In the genomic region with DNA sequence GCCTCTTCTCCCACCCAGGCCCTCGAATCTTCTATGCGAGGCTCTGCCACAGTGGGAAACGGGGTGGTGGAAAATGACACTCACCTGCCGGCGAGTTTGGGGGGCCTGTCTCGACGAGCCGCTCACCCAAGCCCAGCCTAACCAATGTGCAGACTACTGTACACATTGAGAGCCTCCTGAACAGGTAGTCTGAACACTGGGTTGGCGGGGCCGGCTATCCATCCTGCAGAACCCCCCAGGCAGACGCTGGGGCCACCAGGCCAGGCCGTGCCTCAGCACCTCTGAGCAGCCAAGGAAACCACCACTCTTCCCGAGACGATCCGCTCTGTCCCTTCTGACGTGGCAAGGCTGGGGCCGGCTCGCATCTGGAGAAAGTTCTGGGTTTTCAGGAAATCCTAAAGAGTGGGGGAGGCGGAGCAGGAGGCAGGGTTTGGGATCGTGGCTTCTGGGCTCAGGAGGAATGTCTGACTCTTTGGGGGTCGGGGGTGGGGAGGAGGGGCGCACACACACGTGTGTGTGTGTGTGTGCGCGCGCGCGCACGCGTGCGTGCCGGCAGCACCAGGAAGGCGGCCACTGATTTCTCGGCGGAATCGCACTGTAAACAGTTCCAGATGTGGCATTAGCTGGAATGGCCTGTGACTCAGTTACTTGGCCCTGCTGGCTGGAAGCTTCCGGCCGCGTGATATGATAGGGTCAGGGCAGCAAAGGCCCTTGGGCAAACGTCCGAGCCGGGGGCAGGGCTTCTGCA, we compare ENCODE assay signal across 9 cellular contexts. TPM values are rescaled to one million over a fixed set of nuclear protein-coding genes. Genes with fewer than 3 reads are reported as not detected.
DNase-seq lines count a peak whose midpoint lies in the region; ATAC-seq and TF ChIP-seq lines count a peak whose summit lies in the region.
"Had no signal": no experiment of that assay in that cellular context is flagged by ENCODE, and none has a peak within 500 bp of the region (broad histone marks: within the 10 kb centered on the region; RNA-seq: fewer than 3 reads in every experiment).

No MANE protein-coding gene starts in this region.

- H3K27ac ChIP-seq in HUES64 (ENCODE audit: low read depth, low read length) (no peak overlapping the region), duodenal mucosa (ENCODE audit: low read depth, low read length) (peak overlapping the region; percentile 42), tibial artery (peak overlapping the region; percentile 80 to 81), foreskin keratinocyte (no peak overlapping the region)

- H3K4me3 ChIP-seq in HUES64 (ENCODE audit: low read length), result no peak overlapping the region
- peak overlapping the region in 1 of 2 donors; percentile 21 for H3K4me3 ChIP-seq in duodenal mucosa (ENCODE audit: low read depth in 1 of 2, low read length in 2 of 2)
- H3K4me3 ChIP-seq in mucosa of descending colon, result no peak overlapping the region
- peak overlapping the region; percentile 42 to 51 for H3K4me3 ChIP-seq in tibial artery

- 95% methylated on average over 42 of the region's 42 CpGs for WGBS in HUES64

- intact Hi-C loops in mucosa of descending colon (cut with DNase I, micrococcal nuclease), result no loop called here
- intact Hi-C loops in tibial artery (cut with DNase I; ENCODE audit: low total_unique reads), result no loop called here

- TF ChIP-seq CTCF in mucosa of descending colon (IDR thresholded peaks at IDR 0.05), result no peak
- no peak for TF ChIP-seq CTCF in tibial artery (IDR thresholded peaks at IDR 0.05)
- TF ChIP-seq CTCF in foreskin keratinocyte (conservative IDR thresholded peaks at IDR 0.05), result no peak

- H3K27me3 ChIP-seq in HUES64 (ENCODE audit: insufficient read depth, low read length), result no peaks in the 10 kb centered on the region
- no peaks in the 10 kb centered on the region for H3K27me3 ChIP-seq in duodenal mucosa (ENCODE audit: control insufficient read depth in 1 of 2, insufficient read depth in 2 of 2, low read length in 2 of 2)
- no peaks in the 10 kb centered on the region for H3K27me3 ChIP-seq in tibial artery
- H3K27me3 ChIP-seq in foreskin keratinocyte, result no peaks in the 10 kb centered on the region

- peak overlapping the region; percentile 44 for H3K9ac ChIP-seq in HUES64 (ENCODE audit: low read depth, low read length)
- no peak overlapping the region for H3K9ac ChIP-seq in duodenal mucosa (ENCODE audit: low read depth in 1 of 2, low read length in 2 of 2)

- peak; percentile 22 for ATAC-seq in mucosa of descending colon
- ATAC-seq in HG03135 (IDR thresholded peaks at IDR 0.05; ENCODE audit: unreplicated experiment), result no peak
- no peak for ATAC-seq in foreskin keratinocyte
- ATAC-seq in HG03520 (IDR thresholded peaks at IDR 0.05; ENCODE audit: unreplicated experiment), result no peak

- H3K36me3 ChIP-seq in HUES64 (ENCODE audit: insufficient read depth, low read length) (peaks cover 44% of the 10 kb centered on the region), duodenal mucosa (ENCODE audit: control insufficient read depth in 1 of 2, insufficient read depth in 2 of 2, low read length in 2 of 2) (peaks cover 38 to 76% of the 10 kb centered on the region in 2 donors), mucosa of descending colon (ENCODE audit: low read depth) (peaks cover 10% of the 10 kb centered on the region), tibial artery (peaks cover 23 to 79% (median 50%) of the 10 kb centered on the region in 3 donors)

- no peaks in the 10 kb centered on the region for H3K9me3 ChIP-seq in HUES64 (ENCODE audit: insufficient read depth, low read depth, low read length)
- H3K9me3 ChIP-seq in duodenal mucosa (ENCODE audit: control insufficient read depth in 1 of 2, low read length in 2 of 2), result no peaks in the 10 kb centered on the region
- H3K9me3 ChIP-seq in mucosa of descending colon, result no peaks in the 10 kb centered on the region
- no peaks in the 10 kb centered on the region for H3K9me3 ChIP-seq in tibial artery

- DNase-seq in mucosa of descending colon (peak; percentile 57 to 75 (median 62)), tibial artery (peak; percentile 88 to 89), NCI-H128 (lab: John Stamatoyannopoulos, UW; ENCODE audit: unreplicated experiment) (no peak), foreskin keratinocyte (no peak)

- no peaks in the 10 kb centered on the region for H3K4me1 ChIP-seq in HUES64 (ENCODE audit: insufficient read depth, low read length)
- peaks cover 4% of the 10 kb centered on the region in 2 donors for H3K4me1 ChIP-seq in duodenal mucosa (ENCODE audit: control insufficient read depth in 1 of 2, insufficient read depth in 2 of 2, low read length in 2 of 2)
- H3K4me1 ChIP-seq in mucosa of descending colon (ENCODE audit: low read depth), result no peaks in the 10 kb centered on the region
- H3K4me1 ChIP-seq in tibial artery, result peaks cover 0 to 30% (median 15%) of the 10 kb centered on the region in 4 donors
- H3K4me1 ChIP-seq in foreskin keratinocyte, result no peaks in the 10 kb centered on the region

RNA-seq across cellular contexts. Expression of gene TMED1, which starts 18.5 kb away (rescaled TPM):
- polyA plus RNA-seq in HUES64 (2013, experiment 1 of 2), result 23.3 TPM
- polyA plus RNA-seq in HUES64 (2013, experiment 2 of 2), result 24.2 TPM
- total RNA-seq in mucosa of descending colon, result 10 to 100 TPM; 12.8 to 24.7 (median 15.3) TPM
- total RNA-seq in foreskin keratinocyte, result 24.1 and 25.8 TPM in 2 replicates
- 34.3 and 35.0 TPM in 2 replicates for polyA plus RNA-seq in foreskin keratinocyte

RNA-seq across cellular contexts. Expression of gene C19orf38, which starts 30.8 kb away (rescaled TPM):
- polyA plus RNA-seq in HUES64 (2013, experiment 1 of 2), result not detected
- polyA plus RNA-seq in HUES64 (2013, experiment 2 of 2), result not detected
- total RNA-seq in mucosa of descending colon (1 to 10 TPM in 1 of 3 donors, under 1 TPM in 2; 0.64 to 1.9 (median 0.73) TPM), foreskin keratinocyte (not detected in 2 replicates)
- 0.18 TPM in 1 of 2 replicates, not detected in the other for polyA plus RNA-seq in foreskin keratinocyte
- total RNA-seq: H1 had no signal

RNA-seq across cellular contexts. Expression of gene CARM1, which starts 53.9 kb away (rescaled TPM):
- 104 TPM for polyA plus RNA-seq in HUES64 (2013, experiment 1 of 2)
- polyA plus RNA-seq in HUES64 (2013, experiment 2 of 2), result 111 TPM
- total RNA-seq in mucosa of descending colon (10 to 100 TPM; 49.1 to 54.3 (median 49.7) TPM), foreskin keratinocyte (50.6 and 51.3 TPM in 2 replicates)
- polyA plus RNA-seq in foreskin keratinocyte, result 48.8 and 51.8 TPM in 2 replicates

Comparison
In these comparisons a context has a peak if more than half of its experiments do, and no peak if none do; other contexts are left out.
1. H3K27ac ChIP-seq: peak in duodenal mucosa (single experiment) and tibial artery (2 of 2); none in HUES64 (single experiment) and foreskin keratinocyte (single experiment).
2. H3K4me3 ChIP-seq: peak in tibial artery (2 of 2); none in HUES64 (single experiment) and mucosa of descending colon (single experiment).
3. DNase-seq: peak in mucosa of descending colon (3 of 3) and tibial artery (2 of 2); none in NCI-H128 (single experiment) and foreskin keratinocyte (0 of 2).